ENCODE assay signal across 1 cellular context in genomic region chr10:48282829-48283228, GRCh38.
A peak's percentile ranks its signal among the peaks of the same experiment; 100 is the strongest.
TF ChIP-seq lines count a peak whose summit lies in the region.

No MANE protein-coding gene starts in this region.

TF ChIP-seq in GM12878, 131 proteins besides CTCF, POLR2A, EP300 and RAD21 (continued from another document and continues in another):
- TF ChIP-seq, protein P1, sequence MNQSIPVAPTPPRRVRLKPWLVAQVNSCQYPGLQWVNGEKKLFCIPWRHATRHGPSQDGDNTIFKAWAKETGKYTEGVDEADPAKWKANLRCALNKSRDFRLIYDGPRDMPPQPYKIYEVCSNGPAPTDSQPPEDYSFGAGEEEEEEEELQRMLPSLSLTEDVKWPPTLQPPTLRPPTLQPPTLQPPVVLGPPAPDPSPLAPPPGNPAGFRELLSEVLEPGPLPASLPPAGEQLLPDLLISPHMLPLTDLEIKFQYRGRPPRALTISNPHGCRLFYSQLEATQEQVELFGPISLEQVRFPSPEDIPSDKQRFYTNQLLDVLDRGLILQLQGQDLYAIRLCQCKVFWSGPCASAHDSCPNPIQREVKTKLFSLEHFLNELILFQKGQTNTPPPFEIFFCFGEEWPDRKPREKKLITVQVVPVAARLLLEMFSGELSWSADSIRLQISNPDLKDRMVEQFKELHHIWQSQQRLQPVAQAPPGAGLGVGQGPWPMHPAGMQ (IDR thresholded peaks at IDR 0.05; ENCODE audit: borderline replicate concordance): no peak
- TF ChIP-seq SMC3 (IDR thresholded peaks at IDR 0.05; ENCODE audit: borderline replicate concordance, low read length) (no peak), RELA (IDR thresholded peaks at IDR 0.05; ENCODE audit: borderline replicate concordance, partially characterized antibody) (no peak), CBX5 (IDR thresholded peaks at IDR 0.05; ENCODE audit: low read depth) (peak; percentile 66; the same call in 1 of the 2 replicates), CBX3 (IDR thresholded peaks at IDR 0.05; ENCODE audit: borderline replicate concordance, low read depth) (no peak), SIX5 (IDR thresholded peaks at IDR 0.05; ENCODE audit: low read depth, low read length, severe bottlenecking) (no peak), SIN3A (IDR thresholded peaks at IDR 0.05; ENCODE audit: low read depth, low read length) (no peak), NBN (IDR thresholded peaks at IDR 0.05) (peak; percentile 72), SREBF2 (IDR thresholded peaks at IDR 0.05; ENCODE audit: low read length) (no peak), PAX8 (IDR thresholded peaks at IDR 0.05) (no peak), ZNF24 (IDR thresholded peaks at IDR 0.05) (peak; percentile 88), FOXK2 (IDR thresholded peaks at IDR 0.05) (no peak), ETV6 (conservative IDR thresholded peaks at IDR 0.05 in 1 of 2, IDR thresholded peaks at IDR 0.05 in 1 of 2; ENCODE audit: borderline replicate concordance in 1 of 2, low read depth in 1 of 2) (peak in 1 of 2 experiments; percentile 73; a peak in 2 of 4 replicates), EED (IDR thresholded peaks at IDR 0.05; ENCODE audit: low read depth) (peak; percentile 58), MAX (IDR thresholded peaks at IDR 0.05; ENCODE audit: low read depth, low read length) (0 out of 2 replicates have a peak, but pooled peaks have one; percentile 28), MTA3 (IDR thresholded peaks at IDR 0.05; ENCODE audit: borderline replicate concordance, low read length) (no peak), ZNF622 (IDR thresholded peaks at IDR 0.05) (no peak), ZNF384 (IDR thresholded peaks at IDR 0.05; ENCODE audit: borderline replicate concordance, low read depth, low read length) (no peak), RCOR1 (conservative IDR thresholded peaks at IDR 0.05; ENCODE audit: low read depth, low read length) (no peak), RB1 (IDR thresholded peaks at IDR 0.05; ENCODE audit: borderline replicate concordance) (no peak), BACH1 (IDR thresholded peaks at IDR 0.05; ENCODE audit: borderline replicate concordance) (no peak; the same call in 1 of the 2 replicates), MEF2A (IDR thresholded peaks at IDR 0.05; ENCODE audit: insufficient read depth, low read depth, low read length) (0 out of 2 replicates have a peak, but pooled peaks have one; percentile 13), NRF1 (conservative IDR thresholded peaks at IDR 0.05; ENCODE audit: low read depth, low read length) (no peak), CEBPB (IDR thresholded peaks at IDR 0.05; ENCODE audit: borderline replicate concordance in 1 of 2, low read depth in 2 of 2, low read length in 2 of 2) (no peak), SPI1 (IDR thresholded peaks at IDR 0.05; ENCODE audit: borderline replicate concordance, insufficient read depth, low read depth, low read length) (no peak), MTA2 (IDR thresholded peaks at IDR 0.05; ENCODE audit: low read depth) (peak; percentile 88), RFX5 (IDR thresholded peaks at IDR 0.05; ENCODE audit: low read depth, low read length) (no peak), MYC (IDR thresholded peaks at IDR 0.05; ENCODE audit: insufficient read depth, insufficient read length, insufficient replicate concordance, low read length, severe bottlenecking) (no peak), CHD1 (IDR thresholded peaks at IDR 0.05; ENCODE audit: low read depth, low read length) (no peak), PKNOX1 (IDR thresholded peaks at IDR 0.05) (peak; percentile 57; the same call in 1 of the 2 replicates), PAX5 (IDR thresholded peaks at IDR 0.05; ENCODE audit: borderline replicate concordance, low read depth, low read length) (peak; percentile 67; the same call in 1 of the 2 replicates), SRF (IDR thresholded peaks at IDR 0.05; ENCODE audit: low read depth in 2 of 2, low read length in 2 of 2) (no peak), IRF4 (IDR thresholded peaks at IDR 0.05; ENCODE audit: low read depth, low read length) (0 out of 2 replicates have a peak, but pooled peaks have one; percentile 12), SP1 (IDR thresholded peaks at IDR 0.05; ENCODE audit: low read depth, low read length) (peak; percentile 36), BHLHE40 (IDR thresholded peaks at IDR 0.05; ENCODE audit: borderline replicate concordance in 1 of 2, low read depth in 2 of 2, low read length in 1 of 2) (peak in 1 of 2 experiments; percentile 48; a peak in 1 of 4 replicates), ZZZ3 (IDR thresholded peaks at IDR 0.05; ENCODE audit: control insufficient read depth, insufficient read length, low read depth) (no peak), CREM (IDR thresholded peaks at IDR 0.05; ENCODE audit: low read depth) (no peak), ZNF217 (IDR thresholded peaks at IDR 0.05) (peak; percentile 81), MYB (IDR thresholded peaks at IDR 0.05; ENCODE audit: borderline replicate concordance, low read depth, low read length) (no peak), NFYA (IDR thresholded peaks at IDR 0.05; ENCODE audit: borderline replicate concordance, low read depth, low read length) (no peak), NFXL1 (IDR thresholded peaks at IDR 0.05; ENCODE audit: borderline replicate concordance) (no peak), PML (IDR thresholded peaks at IDR 0.05; ENCODE audit: low read length) (no peak), RELB (IDR thresholded peaks at IDR 0.05; ENCODE audit: low read depth) (0 out of 2 replicates have a peak, but pooled peaks have one; percentile 19), KLF5 (IDR thresholded peaks at IDR 0.05; ENCODE audit: partially characterized antibody) (no peak), BCL11A (IDR thresholded peaks at IDR 0.05; ENCODE audit: low read depth, low read length) (peak; percentile 71), MXI1 (IDR thresholded peaks at IDR 0.05; ENCODE audit: low read depth, low read length) (no peak), SREBF1 (IDR thresholded peaks at IDR 0.05; ENCODE audit: low read length) (no peak), MEF2B (IDR thresholded peaks at IDR 0.05; ENCODE audit: partially characterized antibody, poor library complexity, severe bottlenecking) (peak; percentile 73), ATF2 (IDR thresholded peaks at IDR 0.05; ENCODE audit: low read length) (peak; percentile 66), YBX1 (IDR thresholded peaks at IDR 0.05) (no peak), SMAD1 (IDR thresholded peaks at IDR 0.05; ENCODE audit: low read depth, partially characterized antibody) (peak; percentile 88), BCLAF1 (IDR thresholded peaks at IDR 0.05) (no peak), IKZF2 (IDR thresholded peaks at IDR 0.05) (peak; percentile 75; a peak in 3 of 4 replicates)
- TF ChIP-seq, protein P2, sequence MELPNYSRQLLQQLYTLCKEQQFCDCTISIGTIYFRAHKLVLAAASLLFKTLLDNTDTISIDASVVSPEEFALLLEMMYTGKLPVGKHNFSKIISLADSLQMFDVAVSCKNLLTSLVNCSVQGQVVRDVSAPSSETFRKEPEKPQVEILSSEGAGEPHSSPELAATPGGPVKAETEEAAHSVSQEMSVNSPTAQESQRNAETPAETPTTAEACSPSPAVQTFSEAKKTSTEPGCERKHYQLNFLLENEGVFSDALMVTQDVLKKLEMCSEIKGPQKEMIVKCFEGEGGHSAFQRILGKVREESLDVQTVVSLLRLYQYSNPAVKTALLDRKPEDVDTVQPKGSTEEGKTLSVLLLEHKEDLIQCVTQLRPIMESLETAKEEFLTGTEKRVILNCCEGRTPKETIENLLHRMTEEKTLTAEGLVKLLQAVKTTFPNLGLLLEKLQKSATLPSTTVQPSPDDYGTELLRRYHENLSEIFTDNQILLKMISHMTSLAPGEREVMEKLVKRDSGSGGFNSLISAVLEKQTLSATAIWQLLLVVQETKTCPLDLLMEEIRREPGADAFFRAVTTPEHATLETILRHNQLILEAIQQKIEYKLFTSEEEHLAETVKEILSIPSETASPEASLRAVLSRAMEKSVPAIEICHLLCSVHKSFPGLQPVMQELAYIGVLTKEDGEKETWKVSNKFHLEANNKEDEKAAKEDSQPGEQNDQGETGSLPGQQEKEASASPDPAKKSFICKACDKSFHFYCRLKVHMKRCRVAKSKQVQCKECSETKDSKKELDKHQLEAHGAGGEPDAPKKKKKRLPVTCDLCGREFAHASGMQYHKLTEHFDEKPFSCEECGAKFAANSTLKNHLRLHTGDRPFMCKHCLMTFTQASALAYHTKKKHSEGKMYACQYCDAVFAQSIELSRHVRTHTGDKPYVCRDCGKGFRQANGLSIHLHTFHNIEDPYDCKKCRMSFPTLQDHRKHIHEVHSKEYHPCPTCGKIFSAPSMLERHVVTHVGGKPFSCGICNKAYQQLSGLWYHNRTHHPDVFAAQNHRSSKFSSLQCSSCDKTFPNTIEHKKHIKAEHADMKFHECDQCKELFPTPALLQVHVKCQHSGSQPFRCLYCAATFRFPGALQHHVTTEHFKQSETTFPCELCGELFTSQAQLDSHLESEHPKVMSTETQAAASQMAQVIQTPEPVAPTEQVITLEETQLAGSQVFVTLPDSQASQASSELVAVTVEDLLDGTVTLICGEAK (IDR thresholded peaks at IDR 0.05; ENCODE audit: borderline replicate concordance): no peak; the same call in 1 of the 2 replicates
- TF ChIP-seq, protein P3, sequence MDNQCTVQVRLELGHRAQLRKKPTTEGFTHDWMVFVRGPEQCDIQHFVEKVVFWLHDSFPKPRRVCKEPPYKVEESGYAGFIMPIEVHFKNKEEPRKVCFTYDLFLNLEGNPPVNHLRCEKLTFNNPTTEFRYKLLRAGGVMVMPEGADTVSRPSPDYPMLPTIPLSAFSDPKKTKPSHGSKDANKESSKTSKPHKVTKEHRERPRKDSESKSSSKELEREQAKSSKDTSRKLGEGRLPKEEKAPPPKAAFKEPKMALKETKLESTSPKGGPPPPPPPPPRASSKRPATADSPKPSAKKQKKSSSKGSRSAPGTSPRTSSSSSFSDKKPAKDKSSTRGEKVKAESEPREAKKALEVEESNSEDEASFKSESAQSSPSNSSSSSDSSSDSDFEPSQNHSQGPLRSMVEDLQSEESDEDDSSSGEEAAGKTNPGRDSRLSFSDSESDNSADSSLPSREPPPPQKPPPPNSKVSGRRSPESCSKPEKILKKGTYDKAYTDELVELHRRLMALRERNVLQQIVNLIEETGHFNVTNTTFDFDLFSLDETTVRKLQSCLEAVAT (IDR thresholded peaks at IDR 0.05): peak; percentile 93
- TF ChIP-seq, protein P4, sequence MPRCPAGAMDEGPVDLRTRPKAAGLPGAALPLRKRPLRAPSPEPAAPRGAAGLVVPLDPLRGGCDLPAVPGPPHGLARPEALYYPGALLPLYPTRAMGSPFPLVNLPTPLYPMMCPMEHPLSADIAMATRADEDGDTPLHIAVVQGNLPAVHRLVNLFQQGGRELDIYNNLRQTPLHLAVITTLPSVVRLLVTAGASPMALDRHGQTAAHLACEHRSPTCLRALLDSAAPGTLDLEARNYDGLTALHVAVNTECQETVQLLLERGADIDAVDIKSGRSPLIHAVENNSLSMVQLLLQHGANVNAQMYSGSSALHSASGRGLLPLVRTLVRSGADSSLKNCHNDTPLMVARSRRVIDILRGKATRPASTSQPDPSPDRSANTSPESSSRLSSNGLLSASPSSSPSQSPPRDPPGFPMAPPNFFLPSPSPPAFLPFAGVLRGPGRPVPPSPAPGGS (IDR thresholded peaks at IDR 0.05; ENCODE audit: borderline replicate concordance, insufficient read depth, low read depth, low read length, poor library complexity, severe bottlenecking): peak; percentile 18
